ENCODE assay signal across 24 cellular contexts in the genomic region with DNA sequence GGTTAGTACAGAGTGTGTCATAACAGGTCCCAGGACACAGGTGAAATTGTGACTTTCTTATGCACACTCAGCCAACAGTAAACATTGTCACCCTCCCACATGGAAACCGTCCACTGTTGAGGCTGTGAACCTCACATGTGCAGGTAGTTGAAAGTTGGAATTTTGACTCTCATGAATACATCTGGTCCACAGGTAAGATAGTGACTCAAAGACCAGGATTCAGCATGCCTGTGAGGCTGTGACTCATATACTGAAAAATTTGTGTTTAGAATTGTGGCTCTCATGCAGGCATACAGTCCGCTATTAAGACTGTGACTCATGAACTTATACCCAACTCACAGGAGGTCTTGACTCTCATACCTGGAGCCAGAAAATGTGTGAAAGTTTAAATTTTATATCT.
A peak's percentile ranks its signal among the peaks of the same experiment; 100 is the strongest.
DNase-seq lines count a peak whose midpoint lies in the region; ATAC-seq, FAIRE-seq and TF ChIP-seq lines count a peak whose summit lies in the region.
"Had no signal": no experiment of that assay in that cellular context is flagged by ENCODE, and none has a peak within 500 bp of the region (broad histone marks: within the 10 kb centered on the region; RNA-seq: fewer than 3 reads in every experiment).

No MANE protein-coding gene starts in this region.

- no peaks in the 10 kb centered on the region for H3K79me2 ChIP-seq in PC-3 (ENCODE audit: low read length)
- H3K79me2 ChIP-seq in trophoblast cell (ENCODE audit: control insufficient read depth, insufficient read depth, low read length, poor library complexity) = no peaks in the 10 kb centered on the region

- no peak overlapping the region for H2AK5ac ChIP-seq in trophoblast cell (ENCODE audit: low read length)

- no peaks in the 10 kb centered on the region for H3K27me3 ChIP-seq in PC-3 (ENCODE audit: low read length)
- no peaks in the 10 kb centered on the region for H3K27me3 ChIP-seq in bronchial epithelial cell (ENCODE audit: control insufficient read depth, insufficient read depth, low read length)
- no peaks in the 10 kb centered on the region for H3K27me3 ChIP-seq in foreskin keratinocyte
- H3K27me3 ChIP-seq in trophoblast cell (ENCODE audit: insufficient read depth, low read length) = no peaks in the 10 kb centered on the region
- no peaks in the 10 kb centered on the region for H3K27me3 ChIP-seq in H7 (ENCODE audit: control insufficient read depth, insufficient read depth, low read length)
- H3K27me3 ChIP-seq: BE2C, BLaER1 had no signal

- POLR2A ChIA-PET in PC-3 (lab: Charles Lee; ENCODE audit: unreplicated experiment) = no interaction called here

- no peak overlapping the region for H3K27ac Mint-ChIP-seq in activated T-cell treated with anti-CD3 and anti-CD28 coated beads, Interleukin-2, amount 50 U/mL, for 24 hours
- H3K27ac Mint-ChIP-seq: CD14-positive monocyte; CD4-positive, alpha-beta memory T cell; CD4-positive, CD25-positive, alpha-beta regulatory T cell; CD8-positive, alpha-beta memory T cell had no signal

- H4K91ac ChIP-seq in trophoblast cell (ENCODE audit: low read depth, low read length) = no peak overlapping the region

- no peaks in the 10 kb centered on the region for H3K79me1 ChIP-seq in trophoblast cell (ENCODE audit: low read length)

- 0 out of 2 replicates have a peak, but pooled peaks cover 10% of the 10 kb centered on the region for H3K9me3 ChIP-seq in PC-3 (ENCODE audit: low read length)
- H3K9me3 ChIP-seq in trophoblast cell (ENCODE audit: insufficient read depth, low read depth, low read length) = peaks cover 18% of the 10 kb centered on the region
- H3K9me3 ChIP-seq: BE2C had no signal

- H4K12ac ChIP-seq in trophoblast cell (ENCODE audit: low read depth, low read length) = no peak overlapping the region

- no peak overlapping the region for H2BK120ac ChIP-seq in trophoblast cell (ENCODE audit: insufficient read depth, low read length, poor library complexity)

- H4K20me1 ChIP-seq in PC-3 (ENCODE audit: low read length) = no peaks in the 10 kb centered on the region
- H4K20me1 ChIP-seq: BLaER1 had no signal

- no peak overlapping the region for H3K9ac ChIP-seq in PC-3 (ENCODE audit: low read length)
- no peak overlapping the region for H3K9ac ChIP-seq in trophoblast cell (ENCODE audit: low read length)
- H3K9ac ChIP-seq: BLaER1 had no signal

- ATAC-seq in PC-3 (peak; percentile 13; the same call in 1 of the 2 replicates), foreskin keratinocyte (no peak)

- TF ChIP-seq CTCF in PC-3 (conservative IDR thresholded peaks at IDR 0.05; ENCODE audit: low read depth, low read length) (no peak), bronchial epithelial cell (IDR thresholded peaks at IDR 0.05; ENCODE audit: insufficient read depth, low read length, severe bottlenecking) (no peak), foreskin keratinocyte (conservative IDR thresholded peaks at IDR 0.05) (no peak)

- FAIRE-seq in bronchial epithelial cell (lab: Jason Lieb, UNC) = no peak
- FAIRE-seq: A204.1, D721Med, G401.6, GM12891, GM19239 had no signal

- no CpG with 5 or more reads among the region's 2 CpGs for WGBS in trophoblast cell (ENCODE audit: extremely low coverage, insufficient coverage, insufficient read length)

- H3K27ac ChIP-seq in PC-3 (ENCODE audit: low read length) (no peak overlapping the region), foreskin keratinocyte (no peak overlapping the region), trophoblast cell (ENCODE audit: low read depth, low read length) (no peak overlapping the region)
- H3K27ac ChIP-seq: BLaER1 had no signal

- H3K4me2 ChIP-seq in PC-3 (ENCODE audit: low read length) (no peak overlapping the region), trophoblast cell (ENCODE audit: low read length) (no peak overlapping the region)
- H3K4me2 ChIP-seq: BLaER1 had no signal

- CTCF ChIA-PET in PC-3 (lab: Charles Lee) = no interaction called here

- no peaks in the 10 kb centered on the region for H3K27me3 Mint-ChIP-seq in activated T-cell treated with anti-CD3 and anti-CD28 coated beads, Interleukin-2, amount 50 U/mL, for 24 hours
- H3K27me3 Mint-ChIP-seq: CD4-positive, alpha-beta memory T cell; CD4-positive, CD25-positive, alpha-beta regulatory T cell; CD8-positive, alpha-beta memory T cell had no signal

- H3K36me3 ChIP-seq in PC-3 (ENCODE audit: low read depth, low read length) (no peaks in the 10 kb centered on the region; the same call in 1 of the 2 replicates), bronchial epithelial cell (ENCODE audit: control insufficient read depth, insufficient read depth, low read length) (no peaks in the 10 kb centered on the region), trophoblast cell (ENCODE audit: control insufficient read depth in 1 of 2, insufficient read depth in 2 of 2, low read length in 2 of 2) (no peaks in the 10 kb centered on the region), H7 (replicated peaks; ENCODE audit: control insufficient read depth, insufficient read depth, low read length) (no peaks in the 10 kb centered on the region)
- H3K36me3 ChIP-seq: BE2C, BLaER1 had no signal

- intact Hi-C loops in PC-3 (cut with micrococcal nuclease) = no loop called here

- no peak overlapping the region for H3K18ac ChIP-seq in trophoblast cell (ENCODE audit: low read length)

- H3K4me1 Mint-ChIP-seq in activated T-cell treated with anti-CD3 and anti-CD28 coated beads, Interleukin-2, amount 50 U/mL, for 24 hours (ENCODE audit: low read depth) = no peaks in the 10 kb centered on the region
- H3K4me1 Mint-ChIP-seq: CD14-positive monocyte; CD4-positive, alpha-beta memory T cell; CD4-positive, CD25-positive, alpha-beta regulatory T cell; CD8-positive, alpha-beta memory T cell had no signal

- H2AFZ ChIP-seq in PC-3 (ENCODE audit: low read length) = no peak overlapping the region
- H2AFZ ChIP-seq in trophoblast cell (ENCODE audit: insufficient read depth, low read length, poor library complexity) = no peak overlapping the region

- no peak overlapping the region for H2BK12ac ChIP-seq in trophoblast cell (ENCODE audit: low read length)

- no peaks in the 10 kb centered on the region for H3K36me3 Mint-ChIP-seq in activated T-cell treated with anti-CD3 and anti-CD28 coated beads, Interleukin-2, amount 50 U/mL, for 24 hours (ENCODE audit: low read depth)
- H3K36me3 Mint-ChIP-seq: CD14-positive monocyte; CD4-positive, alpha-beta memory T cell; CD4-positive, CD25-positive, alpha-beta regulatory T cell had no signal

- no peaks in the 10 kb centered on the region for H3K9me2 ChIP-seq in PC-3 (replicated peaks; ENCODE audit: low read length)

- H3K4ac ChIP-seq in trophoblast cell (ENCODE audit: low read depth, low read length) = no peak overlapping the region

- no peak overlapping the region for H3K14ac ChIP-seq in trophoblast cell (ENCODE audit: low read length)

- H3K4me3 ChIP-seq in PC-3 (ENCODE audit: low read length) (no peak overlapping the region), bronchial epithelial cell (ENCODE audit: low read depth, low read length) (no peak overlapping the region), trophoblast cell (ENCODE audit: low read depth, low read length) (no peak overlapping the region), H7 (ENCODE audit: insufficient read depth, low read depth, low read length) (no peak overlapping the region)
- H3K4me3 ChIP-seq: BLaER1 had no signal

- no peak overlapping the region for H3K23ac ChIP-seq in trophoblast cell (ENCODE audit: low read length)

- H3F3A ChIP-seq in PC-3 (ENCODE audit: low read length, unreplicated experiment) = no peaks in the 10 kb centered on the region

- H3K4me3 Mint-ChIP-seq in activated T-cell treated with anti-CD3 and anti-CD28 coated beads, Interleukin-2, amount 50 U/mL, for 24 hours = no peak overlapping the region
- H3K4me3 Mint-ChIP-seq: CD14-positive monocyte; CD4-positive, alpha-beta memory T cell; CD4-positive, CD25-positive, alpha-beta regulatory T cell; CD8-positive, alpha-beta memory T cell had no signal

- peaks cover 31% of the 10 kb centered on the region for H3K9me3 Mint-ChIP-seq in activated T-cell treated with anti-CD3 and anti-CD28 coated beads, Interleukin-2, amount 50 U/mL, for 24 hours

- no TSS peak for BruUV-seq in PC-3 (replicated peaks; lab: Mats Ljungman, UMichigan)

- no peak overlapping the region for H4K8ac ChIP-seq in trophoblast cell (ENCODE audit: low read depth, low read length)

- peak; percentile 49 for DNase-seq in PC-3
- DNase-seq in bronchial epithelial cell (ENCODE audit: low read depth) = peak; percentile 40
- DNase-seq in foreskin keratinocyte = peak; percentile 23 to 49
- DNase-seq in trophoblast cell = peak; percentile 87 to 94
- DNase-seq in D341Med (ENCODE audit: low spot score) = no peak
- no peak for DNase-seq in activated T-cell treated with anti-CD3 and anti-CD28 coated beads, Interleukin-2, amount 50 U/mL, for 24 hours
- no peak for DNase-seq in H7
- DNase-seq: 8988T; ACHN; BE2C; C1 segment of cervical spinal cord; CD4-positive, alpha-beta memory T cell; CD4-positive, CD25-positive, alpha-beta regulatory T cell; CD8-positive, alpha-beta memory T cell; COR-L47; DMS79 treated with DMSO at 0.1 percent for 48 hours; GF-D8 had no signal

- H2BK5ac ChIP-seq in trophoblast cell (ENCODE audit: low read depth, low read length, poor library complexity) = no peak overlapping the region

- H3K4me1 ChIP-seq in PC-3 (ENCODE audit: insufficient read depth, low read length) = no peaks in the 10 kb centered on the region
- H3K4me1 ChIP-seq in foreskin keratinocyte = no peaks in the 10 kb centered on the region
- no peaks in the 10 kb centered on the region for H3K4me1 ChIP-seq in trophoblast cell (ENCODE audit: control insufficient read depth in 1 of 2, insufficient read depth in 2 of 2, low read length in 2 of 2)
- H3K4me1 ChIP-seq: BE2C, BLaER1 had no signal

Comparison
In these comparisons a context has a peak if more than half of its experiments do, and no peak if none do; other contexts are left out.
1. DNase-seq: peak in PC-3 (single experiment), bronchial epithelial cell (single experiment), foreskin keratinocyte (2 of 2) and trophoblast cell (2 of 2); none in D341Med (single experiment), activated T-cell treated with anti-CD3 and anti-CD28 coated beads, Interleukin-2, amount 50 U/mL, for 24 hours (single experiment) and H7 (single experiment).